In the genomic region with DNA sequence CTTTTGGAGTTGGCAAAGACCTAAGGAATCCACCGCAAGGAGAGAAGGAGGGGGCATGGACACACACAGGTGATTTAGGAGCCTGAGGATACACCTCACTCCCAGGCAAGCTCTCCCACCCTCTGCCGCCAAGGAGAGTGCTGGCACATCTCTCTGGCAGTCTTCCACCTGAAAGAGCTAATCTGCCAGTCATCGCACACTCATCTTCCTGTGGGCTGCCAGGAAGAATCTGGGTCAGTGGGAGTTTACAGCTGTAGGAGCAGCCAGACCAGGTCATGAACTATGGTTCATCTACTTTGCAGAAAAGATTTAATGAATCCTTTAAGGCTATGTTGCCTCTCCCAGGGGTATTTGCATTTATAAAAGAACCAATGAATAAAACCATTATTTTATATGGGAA, we compare ENCODE assay signal across 10 cellular contexts.
A peak's percentile ranks its signal among the peaks of the same experiment; 100 is the strongest.
DNase-seq lines count a peak whose midpoint lies in the region; ATAC-seq, FAIRE-seq and TF ChIP-seq lines count a peak whose summit lies in the region.
"Had no signal": no experiment of that assay in that cellular context is flagged by ENCODE, and none has a peak within 500 bp of the region (broad histone marks: within the 10 kb centered on the region; RNA-seq: fewer than 3 reads in every experiment).

No MANE protein-coding gene starts in this region.

- ATAC-seq in HG02938 (IDR thresholded peaks at IDR 0.05; ENCODE audit: unreplicated experiment) = no peak
- ATAC-seq: activated CD8-positive, alpha-beta T cell treated with anti-CD3 and anti-CD28 coated beads for 36 hours had no signal

- peak overlapping the region in 1 of 2 donors; percentile 35 for H3K9ac ChIP-seq in stomach smooth muscle (ENCODE audit: low read length in 2 of 2)
- H3K9ac ChIP-seq: neural progenitor cell had no signal

- DNase-seq in HTR-8/SVneo (ENCODE audit: insufficient read length, low spot score) = peak; percentile 60
- peak; percentile 37 for DNase-seq in T1000 (lab: John Stamatoyannopoulos, UW)
- DNase-seq in fibroblast of the aortic adventitia (ENCODE audit: low read depth) = peak; percentile 53
- no peak for DNase-seq in GOT3 (lab: John Stamatoyannopoulos, UW)
- DNase-seq in RPMI8226 = no peak
- DNase-seq: activated CD8-positive, alpha-beta T cell treated with anti-CD3 and anti-CD28 coated beads for 36 hours; SIG-M5 had no signal

- H3K27ac ChIP-seq in stomach smooth muscle (ENCODE audit: low read length) = peak overlapping the region; percentile 80
- H3K27ac ChIP-seq: neural progenitor cell had no signal

- TF ChIP-seq CTCF in fibroblast of the aortic adventitia (IDR thresholded peaks at IDR 0.05; ENCODE audit: insufficient read depth, low read length) = no peak

- FAIRE-seq in HTR-8/SVneo (lab: Jason Lieb, UNC) = peak; percentile 48

- H3K4me1 ChIP-seq in stomach smooth muscle (ENCODE audit: control insufficient read depth, insufficient read depth, low read length) = peaks cover 53% of the 10 kb centered on the region

- H3K27me3 ChIP-seq in stomach smooth muscle (ENCODE audit: control insufficient read depth in 1 of 2, insufficient read depth in 2 of 2, low read length in 2 of 2) = no peaks in the 10 kb centered on the region
- H3K27me3 ChIP-seq: neural progenitor cell had no signal

- H3K4me3 ChIP-seq in fibroblast of the aortic adventitia (ENCODE audit: low read depth, low read length) (no peak overlapping the region), stomach smooth muscle (ENCODE audit: low read length in 2 of 2) (peak overlapping the region in 1 of 2 donors; percentile 5)
- H3K4me3 ChIP-seq: neural progenitor cell had no signal

- no peaks in the 10 kb centered on the region for H3K9me3 ChIP-seq in stomach smooth muscle (ENCODE audit: control insufficient read depth in 2 of 2, low read length in 2 of 2)

- no peaks in the 10 kb centered on the region for H3K36me3 ChIP-seq in stomach smooth muscle (ENCODE audit: control insufficient read depth in 2 of 2, insufficient read depth in 2 of 2, low read length in 2 of 2)
- H3K36me3 ChIP-seq: neural progenitor cell had no signal

Comparison
In these comparisons a context has a peak if more than half of its experiments do, and no peak if none do; other contexts are left out.
1. DNase-seq: peak in HTR-8/SVneo (single experiment), T1000 (single experiment) and fibroblast of the aortic adventitia (single experiment); none in GOT3 (single experiment) and RPMI8226 (single experiment).